ENCODE assay signal across 29 cellular contexts in the genomic region with DNA sequence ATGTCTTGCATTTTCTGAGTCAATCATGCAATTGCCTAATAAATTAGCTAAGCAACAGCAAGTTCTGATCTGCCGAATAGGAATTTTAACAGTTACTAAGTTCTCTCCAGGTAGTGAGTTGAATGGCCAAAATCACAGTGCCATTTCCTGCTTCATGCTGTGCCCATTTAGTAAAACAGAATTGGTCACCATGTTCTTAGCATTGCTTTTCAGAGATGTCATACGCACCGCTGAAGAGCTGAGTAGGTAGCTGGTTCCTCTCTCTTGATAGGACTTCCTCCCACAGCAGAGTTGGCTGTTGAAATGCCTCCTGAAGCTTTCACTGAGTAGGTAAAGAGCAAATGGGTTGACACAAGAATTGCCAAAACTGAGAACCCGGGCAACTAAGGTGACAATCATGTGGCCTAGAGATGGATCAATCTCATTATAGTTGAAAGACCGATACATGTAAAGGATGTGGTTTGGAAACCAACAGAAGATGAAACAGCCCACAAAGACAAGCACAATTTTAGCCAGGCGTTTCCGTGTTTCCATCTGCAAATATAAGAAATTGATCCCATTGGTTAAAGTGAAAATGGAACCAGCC. TPM values are rescaled to one million over a fixed set of nuclear protein-coding genes. Genes with fewer than 3 reads are reported as not detected.
DNase-seq lines count a peak whose midpoint lies in the region; ATAC-seq and TF ChIP-seq lines count a peak whose summit lies in the region.
"Had no signal": no experiment of that assay in that cellular context is flagged by ENCODE, and none has a peak within 500 bp of the region (broad histone marks: within the 10 kb centered on the region; RNA-seq: fewer than 3 reads in every experiment).

No MANE protein-coding gene starts in this region.

- H3K79me2 ChIP-seq in DND-41 (ENCODE audit: insufficient read depth, low read length): no peaks in the 10 kb centered on the region

- H3K36me3 Mint-ChIP-seq in activated CD4-positive, alpha-beta memory T cell treated with anti-CD3 and anti-CD28 coated beads, Interleukin-2, amount 10 ng/mL, durations not matched to agents 7 days and 5 days (ENCODE audit: low read depth): no peaks in the 10 kb centered on the region
- H3K36me3 Mint-ChIP-seq: CD14-positive monocyte; stimulated activated memory B cell treated with anti-CD40 and anti-IgM and Interleukin-4, amounts not matched to agents 10 μg/mL and 1 μg/mL and 100 μg/mL, for 72 hours had no signal

- H3K4me2 ChIP-seq in BLaER1: peak overlapping the region; percentile 23
- H3K4me2 ChIP-seq in DND-41 (ENCODE audit: insufficient read depth, low read length): no peak overlapping the region
- H3K4me2 ChIP-seq: KMS-11 had no signal

- intact Hi-C loops in Right ventricle myocardium superior (cut with DNase I): no loop called here
- intact Hi-C loops in dorsolateral prefrontal cortex (cut with DNase I): no loop called here

- no peak overlapping the region for H3K27ac Mint-ChIP-seq in activated CD4-positive, alpha-beta memory T cell treated with anti-CD3 and anti-CD28 coated beads, Interleukin-2, amount 10 ng/mL, durations not matched to agents 7 days and 5 days
- H3K27ac Mint-ChIP-seq: CD14-positive monocyte; nephron; stimulated activated memory B cell treated with anti-CD40 and anti-IgM and Interleukin-4, amounts not matched to agents 10 μg/mL and 1 μg/mL and 100 μg/mL, for 72 hours had no signal

- H3K4me1 Mint-ChIP-seq in activated CD4-positive, alpha-beta memory T cell treated with anti-CD3 and anti-CD28 coated beads, Interleukin-2, amount 10 ng/mL, durations not matched to agents 7 days and 5 days: peaks cover 6% of the 10 kb centered on the region
- H3K4me1 Mint-ChIP-seq: CD14-positive monocyte; nephron; stimulated activated memory B cell treated with anti-CD40 and anti-IgM and Interleukin-4, amounts not matched to agents 10 μg/mL and 1 μg/mL and 100 μg/mL, for 72 hours had no signal

- H3K36me3 ChIP-seq in BLaER1: no peaks in the 10 kb centered on the region
- H3K36me3 ChIP-seq in DND-41 (ENCODE audit: insufficient read depth, low read length): no peaks in the 10 kb centered on the region
- H3K36me3 ChIP-seq: ovary, SJSA1, thyroid gland had no signal

- H4K20me1 ChIP-seq in BLaER1: no peaks in the 10 kb centered on the region
- no peaks in the 10 kb centered on the region for H4K20me1 ChIP-seq in DND-41 (ENCODE audit: insufficient read depth, low read length)

- POLR2A ChIA-PET in activated CD4-positive, alpha-beta memory T cell treated with anti-CD3 and anti-CD28 coated beads, Interleukin-2, amount 10 ng/mL, durations not matched to agents 7 days and 5 days (lab: Charles Lee): no interaction called here

- no peak overlapping the region for H3K9ac ChIP-seq in BLaER1
- no peak overlapping the region for H3K9ac ChIP-seq in DND-41 (ENCODE audit: low read depth, low read length)
- H3K9ac ChIP-seq: KMS-11 had no signal

- no peak overlapping the region for H3K27ac ChIP-seq in BLaER1
- no peak overlapping the region for H3K27ac ChIP-seq in DND-41 (ENCODE audit: low read length)
- no peak overlapping the region for H3K27ac ChIP-seq in dorsolateral prefrontal cortex
- H3K27ac ChIP-seq: KMS-11, ovary, SJSA1, thyroid gland had no signal

- H3K27me3 ChIP-seq in BLaER1: no peaks in the 10 kb centered on the region
- H3K27me3 ChIP-seq in DND-41 (ENCODE audit: insufficient read depth, low read length, poor library complexity): no peaks in the 10 kb centered on the region
- no peaks in the 10 kb centered on the region for H3K27me3 ChIP-seq in dorsolateral prefrontal cortex
- H3K27me3 ChIP-seq: ovary, SJSA1, thyroid gland had no signal

- ATAC-seq in DND-41 (ENCODE audit: insufficient read depth, low read depth): peak; percentile 87
- no peak for ATAC-seq in Right ventricle myocardium superior (ENCODE audit: poor library complexity)
- ATAC-seq: Panc1; stimulated activated memory B cell treated with anti-CD40 and anti-IgM and Interleukin-4, amounts not matched to agents 10 μg/mL and 1 μg/mL and 100 μg/mL, for 72 hours had no signal

- peaks cover 8% of the 10 kb centered on the region for H3K4me1 ChIP-seq in BLaER1
- peaks cover 6% of the 10 kb centered on the region for H3K4me1 ChIP-seq in DND-41 (ENCODE audit: insufficient read depth, low read length)
- H3K4me1 ChIP-seq: SJSA1, thyroid gland had no signal

- H3K9me3 ChIP-seq in BLaER1: no peaks in the 10 kb centered on the region
- no peaks in the 10 kb centered on the region for H3K9me3 ChIP-seq in DND-41 (ENCODE audit: insufficient read depth, low read length, severe bottlenecking)
- H3K9me3 ChIP-seq: ovary, SJSA1, thyroid gland had no signal

- H3K4me3 ChIP-seq in BLaER1 (no peak overlapping the region), DND-41 (ENCODE audit: low read depth in 1 of 2, low read length in 2 of 2) (no peak overlapping the region), epithelial cell of esophagus (ENCODE audit: low read length) (no peak overlapping the region), dorsolateral prefrontal cortex (no peak overlapping the region)
- H3K4me3 ChIP-seq: ovary, SJSA1, thyroid gland had no signal

- H3K4me3 Mint-ChIP-seq in activated CD4-positive, alpha-beta memory T cell treated with anti-CD3 and anti-CD28 coated beads, Interleukin-2, amount 10 ng/mL, durations not matched to agents 7 days and 5 days: no peak overlapping the region
- H3K4me3 Mint-ChIP-seq: CD14-positive monocyte; nephron; stimulated activated memory B cell treated with anti-CD40 and anti-IgM and Interleukin-4, amounts not matched to agents 10 μg/mL and 1 μg/mL and 100 μg/mL, for 72 hours had no signal

- H3K9me3 Mint-ChIP-seq in activated CD4-positive, alpha-beta memory T cell treated with anti-CD3 and anti-CD28 coated beads, Interleukin-2, amount 10 ng/mL, durations not matched to agents 7 days and 5 days: peaks cover 3% of the 10 kb centered on the region

- CTCF ChIA-PET in activated CD4-positive, alpha-beta memory T cell treated with anti-CD3 and anti-CD28 coated beads, Interleukin-2, amount 10 ng/mL, durations not matched to agents 7 days and 5 days (lab: Charles Lee): interaction anchor here (1.3 kb wide), 1 partner anchor 14 kb away, joined by 3 read pairs; no protein-coding TSS in a partner anchor

- TF ChIP-seq CTCF in DND-41 (IDR thresholded peaks at IDR 0.05; ENCODE audit: borderline replicate concordance, extremely low read depth, low read length, poor library complexity, severe bottlenecking) (no peak), epithelial cell of esophagus (IDR thresholded peaks at IDR 0.05; ENCODE audit: insufficient read depth, low read depth, low read length, missing control alignments) (no peak), dorsolateral prefrontal cortex (IDR thresholded peaks at IDR 0.05 in 54 of 56, conservative IDR thresholded peaks at IDR 0.05 in 2 of 56; ENCODE audit: low read depth in 1 of 56, partially characterized antibody in 56 of 56) (no peak)

- no peaks in the 10 kb centered on the region for H3K27me3 Mint-ChIP-seq in activated CD4-positive, alpha-beta memory T cell treated with anti-CD3 and anti-CD28 coated beads, Interleukin-2, amount 10 ng/mL, durations not matched to agents 7 days and 5 days
- H3K27me3 Mint-ChIP-seq: stimulated activated memory B cell treated with anti-CD40 and anti-IgM and Interleukin-4, amounts not matched to agents 10 μg/mL and 1 μg/mL and 100 μg/mL, for 72 hours had no signal

- DNase-seq in DND-41 (peak; percentile 19), epithelial cell of esophagus (ENCODE audit: low read depth) (peak; percentile 40), retina (no peak), Right ventricle myocardium superior (no peak), dorsolateral prefrontal cortex (no peak), RKO (ENCODE audit: low spot score) (no peak)
- peak; percentile 19 for DNase-seq in activated CD4-positive, alpha-beta memory T cell treated with anti-CD3 and anti-CD28 coated beads, Interleukin-2, amount 10 ng/mL, durations not matched to agents 7 days and 5 days
- DNase-seq: activated CD4-positive, alpha-beta T cell treated with anti-CD3 and anti-CD28 coated beads for 48 hours; activated gamma-delta T cell; amniotic stem cell; cortex of kidney; hypothalamus; islet precursor cell; NCI-H1417 treated with DMSO at 0.1 percent for 48 hours; NCI-H2171; NCI-H524 treated with DMSO at 0.1 percent for 48 hours; ovary; stimulated activated CD4-positive, alpha-beta T cell treated with anti-CD3 and anti-CD28 coated beads, Interleukin-2, amount 100 ng/mL, for 48 hours; thyroid gland had no signal

- H2AFZ ChIP-seq in DND-41 (ENCODE audit: low read depth, low read length): no peak overlapping the region

RNA-seq across cellular contexts. Expression of gene GJE1, which starts 57.1 kb away (rescaled TPM):
- total RNA-seq in activated CD4-positive, alpha-beta memory T cell treated with anti-CD3 and anti-CD28 coated beads, Interleukin-2, amount 10 ng/mL, durations not matched to agents 7 days and 5 days: not detected
- total RNA-seq in Right ventricle myocardium superior (not detected), dorsolateral prefrontal cortex (not detected)
- total RNA-seq: fibroblast of lung, HT1080, lower leg skin, ovary, SJSA1, thyroid gland had no signal

Comparison
In these comparisons a context has a peak if more than half of its experiments do, and no peak if none do; other contexts are left out.
1. DNase-seq: peak in DND-41 (single experiment), activated CD4-positive, alpha-beta memory T cell treated with anti-CD3 and anti-CD28 coated beads, Interleukin-2, amount 10 ng/mL, durations not matched to agents 7 days and 5 days (single experiment) and epithelial cell of esophagus (single experiment); none in retina (single experiment), Right ventricle myocardium superior (single experiment), dorsolateral prefrontal cortex (0 of 10) and RKO (single experiment).